24 cellular contexts compared by ENCODE assay signal in the genomic region with DNA sequence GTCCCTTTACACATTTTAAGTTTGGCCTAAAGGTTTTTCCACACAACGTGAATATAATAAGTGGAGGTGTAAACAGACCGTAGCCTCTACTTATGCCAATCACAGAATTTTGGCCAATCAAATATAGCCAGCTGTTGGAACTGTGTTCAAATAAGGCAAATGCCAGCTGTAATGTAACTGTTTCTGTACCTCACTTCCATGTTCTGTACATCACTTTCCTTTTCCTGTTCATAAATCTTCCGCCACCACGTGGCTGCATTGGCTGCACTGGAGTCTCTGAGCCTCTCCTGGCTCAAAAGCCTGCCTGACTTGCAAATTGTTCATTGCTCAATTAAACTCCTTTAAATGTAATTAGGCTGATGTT.
"Had no signal": no experiment of that assay in that cellular context is flagged by ENCODE, and none has a peak within 500 bp of the region (broad histone marks: within the 10 kb centered on the region; RNA-seq: fewer than 3 reads in every experiment).

No MANE protein-coding gene starts in this region.

- H3K36me3 Mint-ChIP-seq: activated CD4-positive, alpha-beta memory T cell treated with anti-CD3 and anti-CD28 coated beads for 36 hours; naive thymus-derived CD8-positive, alpha-beta T cell had no signal

- H3K27ac ChIP-seq: adrenal gland, colonic mucosa, esophagus squamous epithelium, left lung, neutrophil, tibial nerve, WERI-Rb-1 had no signal

- H3K9me3 ChIP-seq: adrenal gland, colonic mucosa, esophagus squamous epithelium, left lung, mucosa of descending colon, neutrophil, tibial nerve had no signal

- FAIRE-seq: kidney had no signal

- H3K27me3 ChIP-seq: adrenal gland, colonic mucosa, esophagus squamous epithelium, left lung, neutrophil, tibial nerve had no signal

- H3K27ac Mint-ChIP-seq: activated CD4-positive, alpha-beta memory T cell treated with anti-CD3 and anti-CD28 coated beads for 36 hours; activated CD4-positive, alpha-beta T cell treated with anti-CD3 and anti-CD28 coated beads for 36 hours; activated T-cell treated with anti-CD3 and anti-CD28 coated beads, Interleukin-2, amount 50 U/mL, for 24 hours; naive thymus-derived CD8-positive, alpha-beta T cell had no signal

- H3K36me3 ChIP-seq: adrenal gland, colonic mucosa, esophagus squamous epithelium, left lung, neutrophil, tibial nerve, WERI-Rb-1 had no signal

- H3K4me1 ChIP-seq: adrenal gland, colonic mucosa, left lung had no signal

- H3K27me3 Mint-ChIP-seq: activated CD4-positive, alpha-beta memory T cell treated with anti-CD3 and anti-CD28 coated beads for 36 hours; activated CD4-positive, alpha-beta T cell treated with anti-CD3 and anti-CD28 coated beads for 36 hours; activated T-cell treated with anti-CD3 and anti-CD28 coated beads, Interleukin-2, amount 50 U/mL, for 24 hours had no signal

- DNase-seq: activated CD4-positive, alpha-beta memory T cell treated with anti-CD3 and anti-CD28 coated beads for 36 hours; activated CD4-positive, alpha-beta T cell treated with anti-CD3 and anti-CD28 coated beads for 36 hours; activated naive CD4-positive, alpha-beta T cell treated with anti-CD3 and anti-CD28 coated beads, Interleukin-2, amount 50 U/mL, for 16 hours; activated T-cell treated with anti-CD3 and anti-CD28 coated beads, Interleukin-2, amount 50 U/mL, for 24 hours; central memory CD4-positive, alpha-beta T cell; colonic mucosa; esophagus squamous epithelium; foreskin fibroblast; hippocampal formation; kidney; left lung; mucosa of descending colon; naive thymus-derived CD8-positive, alpha-beta T cell; posterior cingulate gyrus; retina; stimulated activated CD4-positive, alpha-beta T cell treated with anti-CD3 and anti-CD28 coated beads, Interleukin-15, amount 100 ng/mL, for 24 hours; stimulated activated CD4-positive, alpha-beta T cell treated with anti-CD3 and anti-CD28 coated beads, Interleukin-4, amount 100 ng/mL, for 1 hour; stimulated activated naive CD4-positive, alpha-beta T cell treated with Interleukin-2 at 50 U/mL for 16 hours; substantia nigra; T-helper 1 cell; WERI-Rb-1 had no signal

- H3K4me3 ChIP-seq: adrenal gland, colonic mucosa, esophagus squamous epithelium, left lung, mucosa of descending colon, tibial nerve had no signal

- H3K4me3 Mint-ChIP-seq: activated CD4-positive, alpha-beta memory T cell treated with anti-CD3 and anti-CD28 coated beads for 36 hours; activated CD4-positive, alpha-beta T cell treated with anti-CD3 and anti-CD28 coated beads for 36 hours; activated T-cell treated with anti-CD3 and anti-CD28 coated beads, Interleukin-2, amount 50 U/mL, for 24 hours; naive thymus-derived CD8-positive, alpha-beta T cell had no signal

- H3K4me1 Mint-ChIP-seq: activated CD4-positive, alpha-beta T cell treated with anti-CD3 and anti-CD28 coated beads for 36 hours; naive thymus-derived CD8-positive, alpha-beta T cell had no signal

- ATAC-seq: mucosa of descending colon; naive thymus-derived CD8-positive, alpha-beta T cell had no signal

- H3K9me3 Mint-ChIP-seq: activated CD4-positive, alpha-beta memory T cell treated with anti-CD3 and anti-CD28 coated beads for 36 hours; activated T-cell treated with anti-CD3 and anti-CD28 coated beads, Interleukin-2, amount 50 U/mL, for 24 hours had no signal
